ENCODE assay signal across 8 cellular contexts in genomic region chr11:121291896-121292502, GRCh38. TPM values are rescaled to one million over a fixed set of nuclear protein-coding genes. Genes with fewer than 3 reads are reported as not detected.
A peak's percentile ranks its signal among the peaks of the same experiment; 100 is the strongest.
DNase-seq lines count a peak whose midpoint lies in the region; ATAC-seq, FAIRE-seq and TF ChIP-seq lines count a peak whose summit lies in the region.

No MANE protein-coding gene starts in this region.

- no peak for FAIRE-seq in GM19239 (lab: Jason Lieb, UNC)

- peak overlapping the region; percentile 94 for H3K27ac ChIP-seq in cingulate gyrus (ENCODE audit: low read depth, low read length)
- peak overlapping the region; percentile 88 for H3K27ac ChIP-seq in upper lobe of right lung

- H3K36me3 ChIP-seq in BE2C = no peaks in the 10 kb centered on the region
- H3K36me3 ChIP-seq in NT2/D1 (ENCODE audit: insufficient read depth, insufficient read length, low read length) = peaks cover 11% of the 10 kb centered on the region
- H3K36me3 ChIP-seq in upper lobe of right lung = no peaks in the 10 kb centered on the region

- TF ChIP-seq CTCF in BE2C (IDR thresholded peaks at IDR 0.05; ENCODE audit: low read depth, low read length) = no peak
- TF ChIP-seq CTCF in upper lobe of right lung (IDR thresholded peaks at IDR 0.05) = no peak

- no peak for DNase-seq in BE2C
- DNase-seq in NT2/D1 (ENCODE audit: low read depth, low spot score) = peak; percentile 1
- peak; percentile 63 for DNase-seq in medulla oblongata (ENCODE audit: extremely low spot score)
- DNase-seq in upper lobe of right lung = no peak
- DNase-seq in GM19239 (ENCODE audit: insufficient read length, low spot score) = no peak

- intact Hi-C loops in upper lobe of right lung (cut with DNase I) = no loop called here

- peak overlapping the region; percentile 75 for H3K9ac ChIP-seq in NT2/D1 (ENCODE audit: insufficient read length, low read depth)

- H3K9me3 ChIP-seq in BE2C (no peaks in the 10 kb centered on the region), NT2/D1 (ENCODE audit: insufficient read depth, low read length) (no peaks in the 10 kb centered on the region), upper lobe of right lung (no peaks in the 10 kb centered on the region)

- H3K4me3 ChIP-seq in BE2C (ENCODE audit: low read depth, low read length) (peak overlapping the region; percentile 95), NT2/D1 (ENCODE audit: insufficient read length, low read depth) (peak overlapping the region; percentile 93), upper lobe of right lung (peak overlapping the region; percentile 84)

- H3K27me3 ChIP-seq in BE2C (no peaks in the 10 kb centered on the region), NT2/D1 (ENCODE audit: insufficient read depth, insufficient read length) (no peaks in the 10 kb centered on the region), upper lobe of right lung (peaks cover 2% of the 10 kb centered on the region)

- ATAC-seq in GM18873 (IDR thresholded peaks at IDR 0.05; ENCODE audit: low FRiP score, unreplicated experiment) = peak; percentile 14
- ATAC-seq in HG03103 (IDR thresholded peaks at IDR 0.05; ENCODE audit: low read depth, unreplicated experiment) = peak; percentile 27
- peak; percentile 9 for ATAC-seq in upper lobe of right lung

- H3K4me1 ChIP-seq in BE2C = no peaks in the 10 kb centered on the region
- H3K4me1 ChIP-seq in NT2/D1 (ENCODE audit: insufficient read depth, insufficient read length) = no peaks in the 10 kb centered on the region
- H3K4me1 ChIP-seq in upper lobe of right lung = peaks cover 6% of the 10 kb centered on the region

RNA-seq across cellular contexts. Expression of gene SC5D, which starts 0.6 kb away (rescaled TPM):
- polyA plus RNA-seq in BE2C (2012; ENCODE audit: insufficient read depth, insufficient read length, low read depth) = 40.3 TPM
- 64.8 TPM for total RNA-seq in upper lobe of right lung

Comparison
In these comparisons a context has a peak if more than half of its experiments do, and no peak if none do; other contexts are left out.
1. DNase-seq: peak in NT2/D1 (single experiment) and medulla oblongata (single experiment); none in BE2C (single experiment), upper lobe of right lung (single experiment) and GM19239 (single experiment).
2. Peak in every context shown above with its lines, with median percentiles within 50 percentile points of each other: H3K4me3 ChIP-seq and ATAC-seq.